8 cellular contexts compared by ENCODE assay signal in genomic region chr7:36154255-36155212, GRCh38. TPM values are rescaled to one million over a fixed set of nuclear protein-coding genes. Genes with fewer than 3 reads are reported as not detected.
DNase-seq lines count a peak whose midpoint lies in the region; ATAC-seq, FAIRE-seq and TF ChIP-seq lines count a peak whose summit lies in the region.

No MANE protein-coding gene starts in this region.

- H3K27ac Mint-ChIP-seq in naive thymus-derived CD8-positive, alpha-beta T cell = peak overlapping the region in 1 of 10 donors; percentile 57

- H3K27me3 ChIP-seq in IMR-90 (ENCODE audit: control insufficient read depth, insufficient read depth, low read length) = no peaks in the 10 kb centered on the region
- H3K27me3 ChIP-seq in duodenal mucosa (ENCODE audit: control insufficient read depth in 1 of 2, insufficient read depth in 2 of 2, low read length in 2 of 2) = no peaks in the 10 kb centered on the region
- H3K27me3 ChIP-seq in SJCRH30 = no peaks in the 10 kb centered on the region
- H3K27me3 ChIP-seq in MM.1S (replicated peaks; ENCODE audit: insufficient read depth, low read length) = no peaks in the 10 kb centered on the region

- peaks cover 22 to 50% of the 10 kb centered on the region in 2 experiments for H3K79me1 ChIP-seq in IMR-90 (ENCODE audit: low read depth in 1 of 2, low read length in 2 of 2)

- H3K4me1 ChIP-seq in A549 = peaks cover 50% of the 10 kb centered on the region
- peaks cover 16% of the 10 kb centered on the region for H3K4me1 ChIP-seq in IMR-90 (ENCODE audit: control insufficient read depth, insufficient read depth, low read length)
- H3K4me1 ChIP-seq in duodenal mucosa (ENCODE audit: control insufficient read depth in 1 of 2, insufficient read depth in 2 of 2, low read length in 2 of 2) = peaks cover 45 to 61% of the 10 kb centered on the region in 2 donors
- H3K4me1 ChIP-seq in SJCRH30 = 0 out of 2 replicates have a peak, but pooled peaks cover 2% of the 10 kb centered on the region
- peaks cover 7% of the 10 kb centered on the region; the same call in 1 of the 2 replicates for H3K4me1 ChIP-seq in MM.1S (ENCODE audit: low read length)

- peak overlapping the region; percentile 76 to 92 (median 82) for H3K4me3 Mint-ChIP-seq in naive thymus-derived CD8-positive, alpha-beta T cell

- H2BK120ac ChIP-seq in IMR-90 (ENCODE audit: low read depth, low read length) = no peak overlapping the region

- FAIRE-seq in A549 (lab: Jason Lieb, UNC) = no peak

- H2AFZ ChIP-seq in IMR-90 (replicated peaks; ENCODE audit: low read length, poor library complexity) (peak overlapping the region; percentile 14), MM.1S (ENCODE audit: low read length) (no peak overlapping the region)

- H4K8ac ChIP-seq in IMR-90 (ENCODE audit: low read depth in 2 of 2, low read length in 2 of 2) = peak overlapping the region in 1 of 2 experiments; percentile 37; a peak in 1 of 4 replicates

- peaks cover 11 to 33% (median 28%) of the 10 kb centered on the region in 4 donors for H3K4me1 Mint-ChIP-seq in naive thymus-derived CD8-positive, alpha-beta T cell

- H2AK5ac ChIP-seq in IMR-90 (ENCODE audit: low read depth, low read length) = peak overlapping the region; percentile 78; the same call in 1 of the 2 replicates

- H3K9ac ChIP-seq in IMR-90 (ENCODE audit: low read depth, low read length) (peak overlapping the region; percentile 49; the same call in 1 of the 2 replicates), duodenal mucosa (ENCODE audit: low read depth in 1 of 2, low read length in 2 of 2) (peak overlapping the region; percentile 72 to 81), MM.1S (ENCODE audit: low read length) (no peak overlapping the region)

- H2AK9ac ChIP-seq in IMR-90 (replicated peaks; ENCODE audit: low read depth, low read length, poor library complexity) = peak overlapping the region; percentile 46

- WGBS in A549 (ENCODE audit: missing lambda C conversion rate) = 95% methylated on average over 44 of the region's 44 CpGs
- 91% methylated on average over 27 of the region's 44 CpGs; no CpG with 5 or more reads in 1 of the 2 experiments for WGBS in IMR-90 (ENCODE audit: extremely low coverage in 2 of 2, insufficient read length in 1 of 2), 2 experiments

- peaks cover 24% of the 10 kb centered on the region for H3K9me1 ChIP-seq in IMR-90 (ENCODE audit: insufficient read depth, low read length)

- H2BK5ac ChIP-seq in IMR-90 (ENCODE audit: low read depth, low read length, poor library complexity, severe bottlenecking) = no peak overlapping the region

- dilution Hi-C loops in IMR-90 (cut with HindIII; ENCODE audit: low sequenced_read_pairs, unreplicated experiment) = no loop called here

- in situ Hi-C loops in IMR-90 (cut with MboI; ENCODE audit: low sequenced_read_pairs) = no loop called here

- H3K56ac ChIP-seq in IMR-90 (ENCODE audit: extremely low read depth, insufficient read depth, low read length) = no peak overlapping the region

- H3K27ac ChIP-seq in A549 (peak overlapping the region; percentile 73 to 90; a peak in 4 of 6 replicates), IMR-90 (ENCODE audit: insufficient read depth, low read length) (no peak overlapping the region), duodenal mucosa (ENCODE audit: low read depth, low read length) (no peak overlapping the region), SJCRH30 (no peak overlapping the region), MM.1S (ENCODE audit: low read length) (no peak overlapping the region)

- peak overlapping the region; percentile 3; the same call in 1 of the 2 replicates for H2BK20ac ChIP-seq in IMR-90 (ENCODE audit: low read depth, low read length)

- POLR2A ChIA-PET in A549 (lab: Yijun Ruan, JAX) (no interaction called here), IMR-90 (lab: Charles Lee; ENCODE audit: unreplicated experiment) (no interaction called here)
- POLR2A ChIA-PET in naive thymus-derived CD8-positive, alpha-beta T cell (lab: Charles Lee) = no interaction called here

- CTCF ChIA-PET in A549 (lab: Yijun Ruan, JAX) (interaction anchor here (0.6 to 1.6 kb wide), 3 partner anchors 51 to 169 kb away, joined by 3 to 4 read pairs (median 3); no protein-coding TSS in a partner anchor), IMR-90 (lab: Yijun Ruan, JAX) (no interaction called here)

- H3K9me2 ChIP-seq in MM.1S (replicated peaks; ENCODE audit: insufficient read depth, low read length) = no peaks in the 10 kb centered on the region

- peak overlapping the region; percentile 27; the same call in 1 of the 3 replicates for H2BK15ac ChIP-seq in IMR-90 (ENCODE audit: low read depth, low read length)

- H3K79me2 ChIP-seq in MM.1S (ENCODE audit: low read length) = no peaks in the 10 kb centered on the region

- no peaks in the 10 kb centered on the region for H3K9me3 Mint-ChIP-seq in naive thymus-derived CD8-positive, alpha-beta T cell

- H3K14ac ChIP-seq in IMR-90 (replicated peaks; ENCODE audit: low read depth, low read length) = peak overlapping the region; percentile 38

- no peak overlapping the region for H3K18ac ChIP-seq in IMR-90 (ENCODE audit: low read depth, low read length)

- no peak for TF ChIP-seq POLR2A in A549 (IDR thresholded peaks at IDR 0.05; ENCODE audit: low read length)
- no peak for TF ChIP-seq POLR2A in IMR-90 (IDR thresholded peaks at IDR 0.05; ENCODE audit: low read depth, low read length)

- TF ChIP-seq EP300 in A549 (IDR thresholded peaks at IDR 0.05) = no peak

- ATAC-seq in A549 = no peak
- ATAC-seq in IMR-90 (ENCODE audit: low read depth) = no peak
- ATAC-seq in naive thymus-derived CD8-positive, alpha-beta T cell = no peak

- intact Hi-C loops in IMR-90 (cut with micrococcal nuclease) = loop anchor here (5.0 to 10.0 kb wide), 3 partner anchors 38 to 170 kb away; no protein-coding TSS in a partner anchor

- H3K9me3 ChIP-seq in A549 = no peaks in the 10 kb centered on the region
- no peaks in the 10 kb centered on the region for H3K9me3 ChIP-seq in IMR-90 (ENCODE audit: control insufficient read depth, insufficient read depth, low read length)
- no peaks in the 10 kb centered on the region for H3K9me3 ChIP-seq in duodenal mucosa (ENCODE audit: control insufficient read depth in 1 of 2, low read length in 2 of 2)
- H3K9me3 ChIP-seq in SJCRH30 (replicated peaks) = no peaks in the 10 kb centered on the region
- no peaks in the 10 kb centered on the region for H3K9me3 ChIP-seq in MM.1S (replicated peaks; ENCODE audit: insufficient read depth, low read length)

- no peak for DNase-seq in A549 (ENCODE audit: low read depth in 1 of 2, low spot score in 1 of 2)
- DNase-seq in IMR-90 = no peak
- DNase-seq in naive thymus-derived CD8-positive, alpha-beta T cell = peak in 1 of 10 donors; percentile 6
- no peak for DNase-seq in SJCRH30
- DNase-seq in NCI-H1417 (lab: John Stamatoyannopoulos, UW) = no peak
- DNase-seq in MM.1S = no peak
- DNase-seq in iPS-NIHi7 (ENCODE audit: extremely low spot score) = no peak

- no peaks in the 10 kb centered on the region for H3K36me3 Mint-ChIP-seq in naive thymus-derived CD8-positive, alpha-beta T cell

- BruUV-seq in IMR-90 (replicated peaks; lab: Mats Ljungman, UMichigan) = no TSS peak

- peak overlapping the region; percentile 88 for H3K4me2 ChIP-seq in A549
- peak overlapping the region; percentile 89 for H3K4me2 ChIP-seq in IMR-90 (ENCODE audit: low read depth, low read length)
- no peak overlapping the region for H3K4me2 ChIP-seq in MM.1S (ENCODE audit: low read depth, low read length)

- TF ChIP-seq CTCF in A549 (IDR thresholded peaks at IDR 0.05) (no peak), IMR-90 (conservative IDR thresholded peaks at IDR 0.05; ENCODE audit: low read depth, low read length) (no peak), MM.1S (IDR thresholded peaks at IDR 0.05; ENCODE audit: low read length) (no peak)

- peaks cover 9% of the 10 kb centered on the region for H3K36me3 ChIP-seq in IMR-90 (ENCODE audit: control insufficient read depth, insufficient read depth, low read length)
- no peaks in the 10 kb centered on the region for H3K36me3 ChIP-seq in duodenal mucosa (ENCODE audit: control insufficient read depth in 1 of 2, insufficient read depth in 2 of 2, low read length in 2 of 2)
- H3K36me3 ChIP-seq in SJCRH30 = no peaks in the 10 kb centered on the region
- H3K36me3 ChIP-seq in MM.1S (replicated peaks; ENCODE audit: insufficient read depth, low read length) = no peaks in the 10 kb centered on the region

- no peaks in the 10 kb centered on the region for H3K27me3 Mint-ChIP-seq in naive thymus-derived CD8-positive, alpha-beta T cell

- H4K91ac ChIP-seq in IMR-90 (ENCODE audit: insufficient read depth, low read depth, low read length) = no peak overlapping the region

- peak overlapping the region; percentile 8 for H3K4ac ChIP-seq in IMR-90 (ENCODE audit: low read depth, low read length)

- H4K20me1 ChIP-seq in IMR-90 (ENCODE audit: insufficient read depth, low read length) (peaks cover 14% of the 10 kb centered on the region; the same call in 1 of the 2 replicates), MM.1S (ENCODE audit: insufficient read depth, low read length) (no peaks in the 10 kb centered on the region)

- TF ChIP-seq RAD21 in A549 (conservative IDR thresholded peaks at IDR 0.05 in 1 of 2, IDR thresholded peaks at IDR 0.05 in 1 of 2) (no peak), IMR-90 (IDR thresholded peaks at IDR 0.05; ENCODE audit: low read length) (no peak)

- H4K5ac ChIP-seq in IMR-90 (ENCODE audit: low read depth, low read length) = no peak overlapping the region

- peak overlapping the region; percentile 59 for H3K4me3 ChIP-seq in A549
- H3K4me3 ChIP-seq in IMR-90 (ENCODE audit: insufficient read depth, low read depth, low read length) = peak overlapping the region; percentile 60
- H3K4me3 ChIP-seq in duodenal mucosa (ENCODE audit: low read depth in 1 of 2, low read length in 2 of 2) = peak overlapping the region; percentile 76 to 85
- no peak overlapping the region for H3K4me3 ChIP-seq in SJCRH30
- no peak overlapping the region for H3K4me3 ChIP-seq in MM.1S (ENCODE audit: low read length)

- peak overlapping the region; percentile 58; the same call in 1 of the 2 replicates for H3K23ac ChIP-seq in IMR-90 (ENCODE audit: low read depth, low read length)

- no peaks in the 10 kb centered on the region for H3F3A ChIP-seq in MM.1S (ENCODE audit: insufficient read depth, low read length)

TF ChIP-seq in IMR-90, 13 proteins besides CTCF, POLR2A, EP300 and RAD21 (continues in another document):
- TF ChIP-seq SMC3 (IDR thresholded peaks at IDR 0.05; ENCODE audit: low read depth, low read length) = no peak

RNA-seq across cellular contexts. Expression of gene EEPD1, which starts 1.5 kb away (rescaled TPM):
- 14.2 and 16.0 TPM in 2 replicates for polyA plus RNA-seq in A549 (2011; rRNA removed)
- 20.3 and 22.7 TPM in 2 replicates for polyA plus RNA-seq in A549 (2012; cell fraction: cytosol; rRNA removed)
- 60.4 and 64.3 TPM in 2 replicates for polyA plus RNA-seq in A549 (2012; cell fraction: nucleus; rRNA removed)
- polyA plus RNA-seq in A549 (2017; fragmentation: RNase III; extraction: RNeasy Plus Mini Kit Qiagen cat#74134 plus additional on column Dnase treatment) = 22.1 to 25.9 TPM (median 24.3 TPM) in 3 replicates
- 8.3 and 12.0 TPM in 2 replicates for polyA minus RNA-seq in A549 (2011; rRNA and poly(A)+ RNA removed)
- 7.3 and 8.1 TPM in 2 replicates for total RNA-seq in IMR-90 (2012; rRNA removed)
- 13.9 and 15.2 TPM in 2 replicates for polyA plus RNA-seq in IMR-90 (2012; rRNA removed)
- 8.0 and 14.9 TPM in 2 replicates for polyA plus RNA-seq in IMR-90 (2012; cell fraction: cytosol; rRNA removed)
- 39.3 and 53.7 TPM in 2 replicates for polyA plus RNA-seq in IMR-90 (2012; cell fraction: nucleus; rRNA removed; ENCODE audit: low replicate concordance)
- 1 to 10 TPM in 1 of 2 experiments, under 1 TPM in 1; 0.86 to 1.2 TPM for total RNA-seq in naive thymus-derived CD8-positive, alpha-beta T cell
- polyA plus RNA-seq in naive thymus-derived CD8-positive, alpha-beta T cell = 1 to 10 TPM; 3.6 to 6.3 (median 5.1) TPM
- 0.84 and 0.93 TPM in 2 replicates for total RNA-seq in SJCRH30 (2014; rRNA removed; shearing (Covaris generic))

Comparison
In these comparisons a context has a peak if more than half of its experiments do, and no peak if none do; other contexts are left out.
1. H3K27ac ChIP-seq: peak in A549 (2 of 2); none in IMR-90 (single experiment), duodenal mucosa (single experiment), SJCRH30 (single experiment) and MM.1S (single experiment).
2. H3K4me3 ChIP-seq: peak in A549 (single experiment), IMR-90 (single experiment) and duodenal mucosa (2 of 2); none in SJCRH30 (single experiment) and MM.1S (single experiment).